ENCODE assay signal across 12 cellular contexts in genomic region chr3:126749931-126750759, GRCh38.
"Had no signal": no experiment of that assay in that cellular context is flagged by ENCODE, and none has a peak within 500 bp of the region (broad histone marks: within the 10 kb centered on the region; RNA-seq: fewer than 3 reads in every experiment).

No MANE protein-coding gene starts in this region.

- H3K9me3 ChIP-seq: ascending aorta, breast epithelium, gastroesophageal sphincter, left lung, thoracic aorta had no signal

- H3K4me3 Mint-ChIP-seq: activated B cell treated with CpG ODN at 0.5 μM for 24 hours; activated CD4-positive, alpha-beta T cell treated with anti-CD3 and anti-CD28 coated beads, Interleukin-2, amount 10 ng/mL, durations not matched to agents 24 days and 14 days; activated naive CD4-positive, alpha-beta T cell treated with anti-CD3 and anti-CD28 coated beads, Interleukin-2, amount 10 ng/mL, durations not matched to agents 7 days and 5 days; stimulated activated effector memory CD8-positive, alpha-beta T cell treated with anti-CD3 and anti-CD28 coated beads, Interleukin-12 subunit alpha, Interleukin-12 subunit beta, amount 100 ng/mL, for 72 hours; T-helper 17 cell had no signal

- H3K4me1 Mint-ChIP-seq: activated B cell treated with CpG ODN at 0.5 μM for 24 hours had no signal

- H3K9me3 Mint-ChIP-seq: activated B cell treated with CpG ODN at 0.5 μM for 24 hours; activated CD4-positive, alpha-beta T cell treated with anti-CD3 and anti-CD28 coated beads, Interleukin-2, amount 10 ng/mL, durations not matched to agents 24 days and 14 days; activated naive CD4-positive, alpha-beta T cell treated with anti-CD3 and anti-CD28 coated beads, Interleukin-2, amount 10 ng/mL, durations not matched to agents 7 days and 5 days; stimulated activated effector memory CD8-positive, alpha-beta T cell treated with anti-CD3 and anti-CD28 coated beads, Interleukin-12 subunit alpha, Interleukin-12 subunit beta, amount 100 ng/mL, for 72 hours had no signal

- H3K27ac ChIP-seq: ascending aorta, gastroesophageal sphincter, left lung, parathyroid adenoma, thoracic aorta had no signal

- ATAC-seq: gastroesophageal sphincter, left lung, T-helper 17 cell had no signal

- H3K27ac Mint-ChIP-seq: activated B cell treated with CpG ODN at 0.5 μM for 24 hours; activated CD4-positive, alpha-beta T cell treated with anti-CD3 and anti-CD28 coated beads, Interleukin-2, amount 10 ng/mL, durations not matched to agents 24 days and 14 days; activated naive CD4-positive, alpha-beta T cell treated with anti-CD3 and anti-CD28 coated beads, Interleukin-2, amount 10 ng/mL, durations not matched to agents 7 days and 5 days; stimulated activated effector memory CD8-positive, alpha-beta T cell treated with anti-CD3 and anti-CD28 coated beads, Interleukin-12 subunit alpha, Interleukin-12 subunit beta, amount 100 ng/mL, for 72 hours had no signal

- H3K36me3 Mint-ChIP-seq: activated naive CD4-positive, alpha-beta T cell treated with anti-CD3 and anti-CD28 coated beads, Interleukin-2, amount 10 ng/mL, durations not matched to agents 7 days and 5 days; stimulated activated effector memory CD8-positive, alpha-beta T cell treated with anti-CD3 and anti-CD28 coated beads, Interleukin-12 subunit alpha, Interleukin-12 subunit beta, amount 100 ng/mL, for 72 hours had no signal

- DNase-seq: activated B cell treated with CpG ODN at 0.5 μM for 24 hours; activated CD4-positive, alpha-beta T cell treated with anti-CD3 and anti-CD28 coated beads, Interleukin-2, amount 10 ng/mL, durations not matched to agents 24 days and 14 days; activated naive CD4-positive, alpha-beta T cell treated with anti-CD3 and anti-CD28 coated beads, Interleukin-2, amount 10 ng/mL, durations not matched to agents 7 days and 5 days; left lung; stimulated activated CD4-positive, alpha-beta T cell treated with anti-CD3 and anti-CD28 coated beads, Interleukin-2, amount 100 ng/mL, for 24 hours; T-helper 17 cell had no signal

- H3K4me3 ChIP-seq: ascending aorta, breast epithelium, gastroesophageal sphincter, left lung, thoracic aorta had no signal

- H3K4me1 ChIP-seq: breast epithelium had no signal

- H3K9ac ChIP-seq: parathyroid adenoma had no signal

- H3K27me3 ChIP-seq: ascending aorta, breast epithelium, gastroesophageal sphincter, left lung had no signal

- H2AFZ ChIP-seq: parathyroid adenoma had no signal

- H3K36me3 ChIP-seq: ascending aorta, breast epithelium, gastroesophageal sphincter, left lung, thoracic aorta had no signal

- H3K27me3 Mint-ChIP-seq: activated B cell treated with CpG ODN at 0.5 μM for 24 hours; activated CD4-positive, alpha-beta T cell treated with anti-CD3 and anti-CD28 coated beads, Interleukin-2, amount 10 ng/mL, durations not matched to agents 24 days and 14 days; activated naive CD4-positive, alpha-beta T cell treated with anti-CD3 and anti-CD28 coated beads, Interleukin-2, amount 10 ng/mL, durations not matched to agents 7 days and 5 days; T-helper 17 cell had no signal
